Comparison of ENCODE assay signal across 15 cellular contexts in the genomic region with DNA sequence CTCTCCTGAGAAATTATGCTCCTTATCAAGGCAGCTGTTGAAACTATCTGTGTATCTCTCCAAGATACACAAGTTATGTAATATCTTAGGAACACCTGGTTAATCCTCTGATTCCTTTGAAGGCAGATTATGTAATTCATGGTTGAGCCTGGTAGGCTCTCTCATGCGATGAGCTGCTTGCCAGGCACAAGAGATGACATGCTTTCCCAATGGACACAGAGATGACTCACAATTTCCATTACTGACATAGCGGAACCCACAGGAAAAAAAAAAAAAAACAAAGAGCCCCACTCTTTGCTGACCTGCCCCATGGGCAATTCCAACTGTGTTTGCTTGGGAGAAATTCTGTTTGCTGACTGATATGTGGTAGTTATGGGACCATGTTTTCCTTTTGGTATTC.
DNase-seq lines count a peak whose midpoint lies in the region; ATAC-seq, FAIRE-seq and TF ChIP-seq lines count a peak whose summit lies in the region.
"Had no signal": no experiment of that assay in that cellular context is flagged by ENCODE, and none has a peak within 500 bp of the region (broad histone marks: within the 10 kb centered on the region; RNA-seq: fewer than 3 reads in every experiment).

No MANE protein-coding gene starts in this region.

- H3K4me3 Mint-ChIP-seq in astrocyte (ENCODE audit: unreplicated experiment) (no peak overlapping the region), WTC11 (no peak overlapping the region)
- no peak overlapping the region for H3K4me3 Mint-ChIP-seq in activated naive CD8-positive, alpha-beta T cell treated with anti-CD3 and anti-CD28 coated beads, Interleukin-2, amount 50 U/mL, for 24 hours
- H3K4me3 Mint-ChIP-seq: mesothelial cell of epicardium had no signal

- H3K4me1 Mint-ChIP-seq in astrocyte (ENCODE audit: low read depth, unreplicated experiment) (peaks cover 29% of the 10 kb centered on the region), WTC11 (peaks cover 10% of the 10 kb centered on the region)
- H3K4me1 Mint-ChIP-seq in activated naive CD8-positive, alpha-beta T cell treated with anti-CD3 and anti-CD28 coated beads, Interleukin-2, amount 50 U/mL, for 24 hours = no peaks in the 10 kb centered on the region

- intact Hi-C loops in heart left ventricle (cut with DNase I) = no loop called here

- WGBS in heart left ventricle, 4 donors = 7 to 35% (median 25%) methylated on average over 2 of the region's 2 CpGs

- H3K27me3 ChIP-seq in astrocyte (ENCODE audit: insufficient read depth, low read length) (no peaks in the 10 kb centered on the region), heart left ventricle (no peaks in the 10 kb centered on the region)

- H3K9ac ChIP-seq in astrocyte (ENCODE audit: low read length) = peak overlapping the region; percentile 6

- no peak overlapping the region for H2AFZ ChIP-seq in astrocyte (ENCODE audit: low read depth, low read length)

- no peak overlapping the region for H3K4me2 ChIP-seq in astrocyte (ENCODE audit: low read length)

- H3K9me3 ChIP-seq in astrocyte (ENCODE audit: insufficient read depth, low read depth, low read length) (no peaks in the 10 kb centered on the region), heart left ventricle (peaks cover 0 to 8% (median 0%) of the 10 kb centered on the region in 12 donors)

- peaks cover 13% of the 10 kb centered on the region for H3K4me1 ChIP-seq in astrocyte (ENCODE audit: insufficient read depth, low read length)
- H3K4me1 ChIP-seq in heart left ventricle = peaks cover 0 to 16% (median 8%) of the 10 kb centered on the region in 12 donors

- peak; percentile 69 to 84 (median 72) for ATAC-seq in heart left ventricle
- no peak for ATAC-seq in WTC11
- no peak for ATAC-seq in activated naive CD8-positive, alpha-beta T cell treated with anti-CD3 and anti-CD28 coated beads, Interleukin-2, amount 50 U/mL, for 24 hours
- no peak for ATAC-seq in HG03196 (IDR thresholded peaks at IDR 0.05; ENCODE audit: unreplicated experiment)

- TF ChIP-seq POLR2A in heart left ventricle (IDR thresholded peaks at IDR 0.05) = no peak

- FAIRE-seq in astrocyte (lab: Jason Lieb, UNC) = no peak

- DNase-seq in DMS 273 (lab: John Stamatoyannopoulos, UW; ENCODE audit: unreplicated experiment) (peak; percentile 34), DMS 273 treated with DMSO at 0.1 percent for 48 hours (lab: John Stamatoyannopoulos, UW) (no peak), astrocyte (ENCODE audit: low read depth) (peak; percentile 79), heart left ventricle (peak in 4 of 5 donors; percentile 25 to 55 (median 46)), retinal pigment epithelial cell (ENCODE audit: low read depth) (peak; percentile 50), WTC11 (ENCODE audit: low spot score) (no peak)
- DNase-seq in activated naive CD8-positive, alpha-beta T cell treated with anti-CD3 and anti-CD28 coated beads, Interleukin-2, amount 50 U/mL, for 24 hours = no peak
- DNase-seq: activated CD4-positive, alpha-beta T cell treated with anti-CD3 and anti-CD28 coated beads for 4 hours; Calu3; foreskin fibroblast; MV-4-11 had no signal

- H3K27ac Mint-ChIP-seq in astrocyte (ENCODE audit: unreplicated experiment) (peak overlapping the region; percentile 92), WTC11 (no peak overlapping the region)
- no peak overlapping the region for H3K27ac Mint-ChIP-seq in activated naive CD8-positive, alpha-beta T cell treated with anti-CD3 and anti-CD28 coated beads, Interleukin-2, amount 50 U/mL, for 24 hours
- H3K27ac Mint-ChIP-seq: mesothelial cell of epicardium, progenitor cell of endocrine pancreas had no signal

- peak overlapping the region; percentile 70 for H3K27ac ChIP-seq in astrocyte (ENCODE audit: low read depth, low read length)
- H3K27ac ChIP-seq in heart left ventricle = peak overlapping the region in 10 of 12 donors; percentile 33 to 89 (median 75)
- H3K27ac ChIP-seq: 22Rv1 had no signal

- no peaks in the 10 kb centered on the region for H3K27me3 Mint-ChIP-seq in astrocyte (ENCODE audit: low read depth, unreplicated experiment)
- H3K27me3 Mint-ChIP-seq in WTC11 (ENCODE audit: low read depth) = no peaks in the 10 kb centered on the region
- no peaks in the 10 kb centered on the region for H3K27me3 Mint-ChIP-seq in activated naive CD8-positive, alpha-beta T cell treated with anti-CD3 and anti-CD28 coated beads, Interleukin-2, amount 50 U/mL, for 24 hours
- H3K27me3 Mint-ChIP-seq: progenitor cell of endocrine pancreas had no signal

- H3K36me3 Mint-ChIP-seq in astrocyte (ENCODE audit: low read depth, unreplicated experiment) (no peaks in the 10 kb centered on the region), WTC11 (0 out of 2 replicates have a peak, but pooled peaks cover 2% of the 10 kb centered on the region)
- no peaks in the 10 kb centered on the region for H3K36me3 Mint-ChIP-seq in activated naive CD8-positive, alpha-beta T cell treated with anti-CD3 and anti-CD28 coated beads, Interleukin-2, amount 50 U/mL, for 24 hours (ENCODE audit: low read depth)
- H3K36me3 Mint-ChIP-seq: mesothelial cell of epicardium had no signal

- H3K36me3 ChIP-seq in astrocyte (ENCODE audit: insufficient read depth, low read length) (no peaks in the 10 kb centered on the region), heart left ventricle (no peaks in the 10 kb centered on the region)

- H3K9me3 Mint-ChIP-seq in astrocyte (ENCODE audit: unreplicated experiment) (no peaks in the 10 kb centered on the region), WTC11 (peaks cover 4% of the 10 kb centered on the region; the same call in 1 of the 2 replicates)
- H3K9me3 Mint-ChIP-seq in activated naive CD8-positive, alpha-beta T cell treated with anti-CD3 and anti-CD28 coated beads, Interleukin-2, amount 50 U/mL, for 24 hours = peaks cover 5% of the 10 kb centered on the region

- no peaks in the 10 kb centered on the region for H3K79me2 ChIP-seq in astrocyte (ENCODE audit: insufficient read depth, low read length)

- CTCF ChIA-PET in WTC11 (lab: Charles Lee) = no interaction called here

- POLR2A ChIA-PET in WTC11 (lab: Charles Lee) = no interaction called here

- no peaks in the 10 kb centered on the region for H4K20me1 ChIP-seq in astrocyte (ENCODE audit: insufficient read depth, low read length)

- H3K4me3 ChIP-seq in astrocyte (ENCODE audit: insufficient read depth, low read depth, low read length) (no peak overlapping the region), heart left ventricle (peak overlapping the region in 8 of 12 donors; percentile 43 to 56 (median 48)), retinal pigment epithelial cell (ENCODE audit: low read length) (no peak overlapping the region)

- TF ChIP-seq CTCF in astrocyte (IDR thresholded peaks at IDR 0.05; ENCODE audit: insufficient read depth, low read depth, low read length) (no peak), heart left ventricle (IDR thresholded peaks at IDR 0.05) (no peak), retinal pigment epithelial cell (conservative IDR thresholded peaks at IDR 0.05; ENCODE audit: low read depth, low read length) (no peak), WTC11 (IDR thresholded peaks at IDR 0.05) (no peak)

TF ChIP-seq in WTC11, 78 proteins besides CTCF, POLR2A, EP300 and RAD21 (continues in another document):
- TF ChIP-seq NFE2L1 (CRISPR knock-in tag; IDR thresholded peaks at IDR 0.05) (no peak), ZNF219 (CRISPR knock-in tag; IDR thresholded peaks at IDR 0.05; ENCODE audit: borderline replicate concordance) (no peak), OVOL2 (CRISPR knock-in tag; IDR thresholded peaks at IDR 0.05; ENCODE audit: borderline replicate concordance) (no peak), ZNF416 (CRISPR knock-in tag; IDR thresholded peaks at IDR 0.05) (no peak), FOXJ3 (CRISPR knock-in tag; IDR thresholded peaks at IDR 0.05; ENCODE audit: borderline replicate concordance) (no peak), ZNF396 (CRISPR knock-in tag; IDR thresholded peaks at IDR 0.05; ENCODE audit: borderline replicate concordance) (no peak), TEAD1 (CRISPR knock-in tag; IDR thresholded peaks at IDR 0.05) (no peak), FOXP1 (CRISPR knock-in tag; IDR thresholded peaks at IDR 0.05; ENCODE audit: borderline replicate concordance) (no peak)
- TF ChIP-seq, protein P1, sequence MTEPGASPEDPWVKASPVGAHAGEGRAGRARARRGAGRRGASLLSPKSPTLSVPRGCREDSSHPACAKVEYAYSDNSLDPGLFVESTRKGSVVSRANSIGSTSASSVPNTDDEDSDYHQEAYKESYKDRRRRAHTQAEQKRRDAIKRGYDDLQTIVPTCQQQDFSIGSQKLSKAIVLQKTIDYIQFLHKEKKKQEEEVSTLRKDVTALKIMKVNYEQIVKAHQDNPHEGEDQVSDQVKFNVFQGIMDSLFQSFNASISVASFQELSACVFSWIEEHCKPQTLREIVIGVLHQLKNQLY (CRISPR knock-in tag; IDR thresholded peaks at IDR 0.05) = no peak
- TF ChIP-seq, protein P2, sequence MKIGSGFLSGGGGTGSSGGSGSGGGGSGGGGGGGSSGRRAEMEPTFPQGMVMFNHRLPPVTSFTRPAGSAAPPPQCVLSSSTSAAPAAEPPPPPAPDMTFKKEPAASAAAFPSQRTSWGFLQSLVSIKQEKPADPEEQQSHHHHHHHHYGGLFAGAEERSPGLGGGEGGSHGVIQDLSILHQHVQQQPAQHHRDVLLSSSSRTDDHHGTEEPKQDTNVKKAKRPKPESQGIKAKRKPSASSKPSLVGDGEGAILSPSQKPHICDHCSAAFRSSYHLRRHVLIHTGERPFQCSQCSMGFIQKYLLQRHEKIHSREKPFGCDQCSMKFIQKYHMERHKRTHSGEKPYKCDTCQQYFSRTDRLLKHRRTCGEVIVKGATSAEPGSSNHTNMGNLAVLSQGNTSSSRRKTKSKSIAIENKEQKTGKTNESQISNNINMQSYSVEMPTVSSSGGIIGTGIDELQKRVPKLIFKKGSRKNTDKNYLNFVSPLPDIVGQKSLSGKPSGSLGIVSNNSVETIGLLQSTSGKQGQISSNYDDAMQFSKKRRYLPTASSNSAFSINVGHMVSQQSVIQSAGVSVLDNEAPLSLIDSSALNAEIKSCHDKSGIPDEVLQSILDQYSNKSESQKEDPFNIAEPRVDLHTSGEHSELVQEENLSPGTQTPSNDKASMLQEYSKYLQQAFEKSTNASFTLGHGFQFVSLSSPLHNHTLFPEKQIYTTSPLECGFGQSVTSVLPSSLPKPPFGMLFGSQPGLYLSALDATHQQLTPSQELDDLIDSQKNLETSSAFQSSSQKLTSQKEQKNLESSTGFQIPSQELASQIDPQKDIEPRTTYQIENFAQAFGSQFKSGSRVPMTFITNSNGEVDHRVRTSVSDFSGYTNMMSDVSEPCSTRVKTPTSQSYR (CRISPR knock-in tag; IDR thresholded peaks at IDR 0.05) = no peak

Comparison
In these comparisons a context has a peak if more than half of its experiments do, and no peak if none do; other contexts are left out.
1. DNase-seq: peak in DMS 273 (single experiment), astrocyte (single experiment), heart left ventricle (4 of 5) and retinal pigment epithelial cell (single experiment); none in DMS 273 treated with DMSO at 0.1 percent for 48 hours (single experiment), WTC11 (single experiment) and activated naive CD8-positive, alpha-beta T cell treated with anti-CD3 and anti-CD28 coated beads, Interleukin-2, amount 50 U/mL, for 24 hours (single experiment).
2. H3K4me3 ChIP-seq: peak in heart left ventricle (8 of 12); none in astrocyte (single experiment) and retinal pigment epithelial cell (single experiment).
3. ATAC-seq: peak in heart left ventricle (4 of 4); none in WTC11 (single experiment), activated naive CD8-positive, alpha-beta T cell treated with anti-CD3 and anti-CD28 coated beads, Interleukin-2, amount 50 U/mL, for 24 hours (single experiment) and HG03196 (single experiment).